In the genomic region with DNA sequence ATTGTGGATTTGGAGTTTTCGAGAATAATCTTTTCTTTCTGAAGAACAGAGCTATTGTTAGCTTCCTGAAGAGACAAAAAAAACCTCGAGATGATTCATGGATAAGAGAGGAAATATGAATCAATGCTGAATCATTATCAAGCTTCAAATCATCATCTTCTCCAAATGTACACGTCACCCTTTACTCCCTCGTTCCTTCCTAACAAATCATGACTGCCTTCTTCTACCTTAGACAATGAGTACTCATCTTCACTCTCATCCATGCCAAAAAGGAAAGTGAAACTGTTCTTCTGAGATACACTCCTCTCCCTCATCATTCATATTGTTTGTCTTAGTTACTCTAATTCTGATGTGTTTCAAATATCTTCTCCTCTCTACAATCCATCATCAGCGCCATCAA, we compare ENCODE assay signal across 14 cellular contexts.
DNase-seq lines count a peak whose midpoint lies in the region; ATAC-seq and TF ChIP-seq lines count a peak whose summit lies in the region.
"Had no signal": no experiment of that assay in that cellular context is flagged by ENCODE, and none has a peak within 500 bp of the region (broad histone marks: within the 10 kb centered on the region; RNA-seq: fewer than 3 reads in every experiment).

No MANE protein-coding gene starts in this region.

- BruUV-seq in MCF 10A (replicated peaks; lab: Mats Ljungman, UMichigan), result TSS peak; percentile 36

- H3K27ac ChIP-seq in breast epithelium (no peak overlapping the region), brain microvascular endothelial cell (no peak overlapping the region)
- H3K27ac ChIP-seq: upper lobe of right lung had no signal

- H3K27ac Mint-ChIP-seq in MCF 10A (ENCODE audit: low read depth, unreplicated experiment) (peak overlapping the region; percentile 52), glutamatergic neuron (ENCODE audit: unreplicated experiment) (no peak overlapping the region)
- H3K27ac Mint-ChIP-seq: activated T-cell treated with anti-CD3 and anti-CD28 coated beads, Interleukin-2, amount 50 U/mL, for 72 hours; dendritic cell treated with granulocyte-macrophage colony-stimulating factor and Interleukin-4, amounts not matched to agents 40 ng/mL and 50 ng/mL, for 4 days; nephron had no signal

- TF ChIP-seq CTCF in MCF 10A (IDR thresholded peaks at IDR 0.05; ENCODE audit: unreplicated experiment) (no peak), breast epithelium (IDR thresholded peaks at IDR 0.05) (no peak), brain microvascular endothelial cell (IDR thresholded peaks at IDR 0.05; ENCODE audit: low read depth, low read length, missing control alignments) (no peak), glutamatergic neuron (IDR thresholded peaks at IDR 0.05; ENCODE audit: partially characterized antibody, unreplicated experiment) (no peak)

- H3K4me3 Mint-ChIP-seq in MCF 10A (ENCODE audit: unreplicated experiment) (peak overlapping the region; percentile 39), glutamatergic neuron (ENCODE audit: unreplicated experiment) (no peak overlapping the region)
- H3K4me3 Mint-ChIP-seq: activated T-cell treated with anti-CD3 and anti-CD28 coated beads, Interleukin-2, amount 50 U/mL, for 72 hours; dendritic cell treated with granulocyte-macrophage colony-stimulating factor and Interleukin-4, amounts not matched to agents 40 ng/mL and 50 ng/mL, for 4 days; nephron had no signal

- POLR2A ChIA-PET in MCF 10A (lab: Yijun Ruan, JAX), result interaction anchor here (1.7 kb wide), 1 partner anchor 14 kb away, joined by 5 read pairs; no protein-coding TSS in a partner anchor

- peaks cover 6 to 24% of the 10 kb centered on the region in 2 donors for H3K9me3 ChIP-seq in breast epithelium
- H3K9me3 ChIP-seq: upper lobe of right lung had no signal

- in situ Hi-C loops in brain microvascular endothelial cell (cut with HindIII; ENCODE audit: low pct_ligation_motif_present, low sequenced_read_pairs), result no loop called here

- H3K27me3 Mint-ChIP-seq in MCF 10A (ENCODE audit: insufficient read depth, unreplicated experiment) (no peaks in the 10 kb centered on the region), glutamatergic neuron (ENCODE audit: unreplicated experiment) (no peaks in the 10 kb centered on the region)
- H3K27me3 Mint-ChIP-seq: dendritic cell treated with granulocyte-macrophage colony-stimulating factor and Interleukin-4, amounts not matched to agents 40 ng/mL and 50 ng/mL, for 4 days had no signal

- CTCF ChIA-PET in MCF 10A (lab: Yijun Ruan, JAX), result no interaction called here

- H3K4me1 ChIP-seq in breast epithelium, result no peaks in the 10 kb centered on the region
- H3K4me1 ChIP-seq: upper lobe of right lung had no signal

- no peak for TF ChIP-seq POLR2A in breast epithelium (IDR thresholded peaks at IDR 0.05)

- no peaks in the 10 kb centered on the region for H3K36me3 ChIP-seq in breast epithelium
- H3K36me3 ChIP-seq in brain microvascular endothelial cell (replicated peaks), result no peaks in the 10 kb centered on the region
- H3K36me3 ChIP-seq: upper lobe of right lung had no signal

- DNase-seq in MCF 10A (ENCODE audit: unreplicated experiment), result peak; percentile 57
- DNase-seq in breast epithelium (ENCODE audit: low spot score in 2 of 2), result no peak
- peak; percentile 0 for DNase-seq in brain microvascular endothelial cell
- no peak for DNase-seq in glutamatergic neuron
- no peak for DNase-seq in stimulated activated naive CD4-positive, alpha-beta T cell treated with Interleukin-2 at 50 U/mL for 16 hours (lab: John Stamatoyannopoulos, UW)
- DNase-seq in UCSD-AML1 (lab: John Stamatoyannopoulos, UW; ENCODE audit: unreplicated experiment), result no peak
- no peak for DNase-seq in retina
- DNase-seq: activated T-cell treated with anti-CD3 and anti-CD28 coated beads, Interleukin-2, amount 50 U/mL, for 72 hours; NCI-H446 treated with DMSO at 0.1 percent for 48 hours; T-helper 1 cell; upper lobe of right lung had no signal

- intact Hi-C loops in MCF 10A (cut with micrococcal nuclease) (no loop called here), breast epithelium (cut with DNase I; ENCODE audit: low total_unique reads) (no loop called here)

- H3K27me3 ChIP-seq in breast epithelium (no peaks in the 10 kb centered on the region), brain microvascular endothelial cell (replicated peaks) (no peaks in the 10 kb centered on the region)
- H3K27me3 ChIP-seq: upper lobe of right lung had no signal

- H3K36me3 Mint-ChIP-seq in MCF 10A (ENCODE audit: insufficient read depth, unreplicated experiment), result no peaks in the 10 kb centered on the region
- H3K36me3 Mint-ChIP-seq in glutamatergic neuron (ENCODE audit: unreplicated experiment), result peaks cover 14% of the 10 kb centered on the region

- peaks cover 8% of the 10 kb centered on the region for H3K9me3 Mint-ChIP-seq in MCF 10A (ENCODE audit: unreplicated experiment)
- H3K9me3 Mint-ChIP-seq in glutamatergic neuron (ENCODE audit: unreplicated experiment), result no peaks in the 10 kb centered on the region

- H3K4me1 Mint-ChIP-seq in MCF 10A (ENCODE audit: insufficient read depth, unreplicated experiment) (peaks cover 7% of the 10 kb centered on the region), glutamatergic neuron (ENCODE audit: low read depth, unreplicated experiment) (no peaks in the 10 kb centered on the region)
- H3K4me1 Mint-ChIP-seq: nephron had no signal

- H3K4me3 ChIP-seq in breast epithelium, result no peak overlapping the region
- no peak overlapping the region for H3K4me3 ChIP-seq in brain microvascular endothelial cell (ENCODE audit: low read depth, low read length)
- H3K4me3 ChIP-seq: upper lobe of right lung had no signal

- ATAC-seq in HG03342 (IDR thresholded peaks at IDR 0.05; ENCODE audit: unreplicated experiment), result peak; percentile 52
- ATAC-seq: upper lobe of right lung had no signal

Comparison
In these comparisons a context has a peak if more than half of its experiments do, and no peak if none do; other contexts are left out.
1. DNase-seq: peak in MCF 10A (single experiment) and brain microvascular endothelial cell (single experiment); none in breast epithelium (0 of 2), glutamatergic neuron (single experiment), stimulated activated naive CD4-positive, alpha-beta T cell treated with Interleukin-2 at 50 U/mL for 16 hours (single experiment), UCSD-AML1 (single experiment) and retina (single experiment).